Comparison of ENCODE assay signal across 34 cellular contexts in genomic region chr1:158689841-158690240, GRCh38. TPM values are rescaled to one million over a fixed set of nuclear protein-coding genes. Genes with fewer than 3 reads are reported as not detected.
"Had no signal": no experiment of that assay in that cellular context is flagged by ENCODE, and none has a peak within 500 bp of the region (broad histone marks: within the 10 kb centered on the region; RNA-seq: fewer than 3 reads in every experiment).

No MANE protein-coding gene starts in this region.

- FAIRE-seq: urothelium cell line had no signal

- H3K36me3 ChIP-seq: stomach, suprapubic skin, thoracic aorta, thyroid gland, tibial artery, tibial nerve, transverse colon, upper lobe of left lung, upper lobe of right lung, uterus, vagina had no signal

- H3K9me3 ChIP-seq: stomach, suprapubic skin, testis, thoracic aorta, thyroid gland, tibial artery, tibial nerve, transverse colon, upper lobe of left lung, upper lobe of right lung, uterus, vagina had no signal

- H3K27ac Mint-ChIP-seq: stimulated activated effector memory CD8-positive, alpha-beta T cell treated with anti-CD3 and anti-CD28 coated beads, Interleukin-12 subunit alpha, Interleukin-12 subunit beta, amount 100 ng/mL, for 72 hours; stimulated activated memory B cell treated with anti-CD40 and anti-IgM and Interleukin-4, amounts not matched to agents 10 μg/mL and 1 μg/mL and 100 μg/mL, for 72 hours; stimulated activated naive B cell treated with anti-CD40 and anti-IgM and Interleukin-4, amounts not matched to agents 10 μg/mL and 1 μg/mL and 100 μg/mL, for 72 hours; stimulated activated naive CD8-positive, alpha-beta T cell treated with anti-CD3 and anti-CD28 coated beads, Interleukin-15, amount 100 ng/mL, for 72 hours; stimulated activated naive CD8-positive, alpha-beta T cell treated with anti-CD3 and anti-CD28 coated beads, Interleukin-15, Interleukin-2, amounts not matched to agents 100 ng/mL and 50 ng/mL, for 24 hours; type B pancreatic cell had no signal

- DNase-seq: stimulated activated CD4-positive, alpha-beta T cell treated with anti-CD3 and anti-CD28 coated beads, Interleukin-2, amount 100 ng/mL, for 48 hours; stimulated activated CD4-positive, alpha-beta T cell treated with anti-CD3 and anti-CD28 coated beads, Interleukin-4, amount 100 ng/mL, for 1 hour; stimulated activated CD4-positive, alpha-beta T cell treated with anti-CD3 and anti-CD28 coated beads, Interleukin-4, amount 100 ng/mL, for 24 hours; stimulated activated CD4-positive, alpha-beta T cell treated with anti-CD3 and anti-CD28 coated beads, Interleukin-4, amount 100 ng/mL, for 4 hours; stimulated activated CD8-positive, alpha-beta memory T cell treated with anti-CD3 and anti-CD28 coated beads, Interleukin-4, amount 100 ng/mL, for 48 hours; stimulated activated naive B cell treated with anti-CD40 and anti-IgM and Interleukin-4, amounts not matched to agents 10 μg/mL and 1 μg/mL and 100 μg/mL, for 72 hours; stimulated activated naive CD4-positive, alpha-beta T cell; stimulated activated naive CD4-positive, alpha-beta T cell treated with Interleukin-2 at 50 U/mL for 16 hours; stimulated activated naive CD8-positive, alpha-beta T cell treated with anti-CD3 and anti-CD28 coated beads, Interleukin-15, amount 100 ng/mL, for 72 hours; stimulated activated naive CD8-positive, alpha-beta T cell treated with anti-CD3 and anti-CD28 coated beads, Interleukin-15, Interleukin-2, amounts not matched to agents 100 U/mL and 50 U/mL, for 24 hours; stomach; substantia nigra; testis; thyroid gland; tibial artery; transverse colon; trophoblast cell; upper lobe of left lung; upper lobe of right lung; uterus had no signal

- H3K27ac ChIP-seq: stomach, suprapubic skin, testis, thoracic aorta, thyroid gland, tibial artery, tibial nerve, transverse colon, upper lobe of left lung, upper lobe of right lung, uterus, vagina had no signal

- H3K4me3 Mint-ChIP-seq: stimulated activated effector memory CD8-positive, alpha-beta T cell treated with anti-CD3 and anti-CD28 coated beads, Interleukin-12 subunit alpha, Interleukin-12 subunit beta, amount 100 ng/mL, for 72 hours; stimulated activated memory B cell treated with anti-CD40 and anti-IgM and Interleukin-4, amounts not matched to agents 10 μg/mL and 1 μg/mL and 100 μg/mL, for 72 hours; stimulated activated naive B cell treated with anti-CD40 and anti-IgM and Interleukin-4, amounts not matched to agents 10 μg/mL and 1 μg/mL and 100 μg/mL, for 72 hours; stimulated activated naive CD8-positive, alpha-beta T cell treated with anti-CD3 and anti-CD28 coated beads, Interleukin-15, amount 100 ng/mL, for 72 hours; stimulated activated naive CD8-positive, alpha-beta T cell treated with anti-CD3 and anti-CD28 coated beads, Interleukin-15, Interleukin-2, amounts not matched to agents 100 ng/mL and 50 ng/mL, for 24 hours; type B pancreatic cell had no signal

- ATAC-seq: stimulated activated effector memory CD8-positive, alpha-beta T cell treated with anti-CD3 and anti-CD28 coated beads, Interleukin-12 subunit alpha, Interleukin-12 subunit beta, amount 100 ng/mL, for 72 hours; stimulated activated memory B cell treated with anti-CD40 and anti-IgM and Interleukin-4, amounts not matched to agents 10 μg/mL and 1 μg/mL and 100 μg/mL, for 72 hours; stimulated activated naive B cell treated with anti-CD40 and anti-IgM and Interleukin-4, amounts not matched to agents 10 μg/mL and 1 μg/mL and 100 μg/mL, for 72 hours; stimulated activated naive CD8-positive, alpha-beta T cell treated with anti-CD3 and anti-CD28 coated beads, Interleukin-15, amount 100 ng/mL, for 72 hours; stimulated activated naive CD8-positive, alpha-beta T cell treated with anti-CD3 and anti-CD28 coated beads, Interleukin-15, Interleukin-2, amounts not matched to agents 100 U/mL and 50 U/mL, for 24 hours; upper lobe of right lung had no signal

- H3K4me1 ChIP-seq: stomach, suprapubic skin, testis, thyroid gland, tibial artery, tibial nerve, transverse colon, upper lobe of left lung, upper lobe of right lung, uterus, vagina had no signal

- H3K9me3 Mint-ChIP-seq: stimulated activated effector memory CD8-positive, alpha-beta T cell treated with anti-CD3 and anti-CD28 coated beads, Interleukin-12 subunit alpha, Interleukin-12 subunit beta, amount 100 ng/mL, for 72 hours; stimulated activated memory B cell treated with anti-CD40 and anti-IgM and Interleukin-4, amounts not matched to agents 10 μg/mL and 1 μg/mL and 100 μg/mL, for 72 hours; stimulated activated naive CD8-positive, alpha-beta T cell treated with anti-CD3 and anti-CD28 coated beads, Interleukin-15, amount 100 ng/mL, for 72 hours; stimulated activated naive CD8-positive, alpha-beta T cell treated with anti-CD3 and anti-CD28 coated beads, Interleukin-15, Interleukin-2, amounts not matched to agents 100 ng/mL and 50 ng/mL, for 24 hours; type B pancreatic cell had no signal

- H3K4me3 ChIP-seq: stomach, suprapubic skin, testis, thoracic aorta, thyroid gland, tibial artery, tibial nerve, transverse colon, upper lobe of left lung, upper lobe of right lung, uterus, vagina had no signal

- H3K36me3 Mint-ChIP-seq: stimulated activated effector memory CD8-positive, alpha-beta T cell treated with anti-CD3 and anti-CD28 coated beads, Interleukin-12 subunit alpha, Interleukin-12 subunit beta, amount 100 ng/mL, for 72 hours; stimulated activated memory B cell treated with anti-CD40 and anti-IgM and Interleukin-4, amounts not matched to agents 10 μg/mL and 1 μg/mL and 100 μg/mL, for 72 hours; stimulated activated naive B cell treated with anti-CD40 and anti-IgM and Interleukin-4, amounts not matched to agents 10 μg/mL and 1 μg/mL and 100 μg/mL, for 72 hours; type B pancreatic cell had no signal

- H3K27me3 ChIP-seq: stomach, suprapubic skin, testis, thyroid gland, tibial artery, tibial nerve, transverse colon, upper lobe of left lung, upper lobe of right lung, uterus, vagina had no signal

- H3K4me1 Mint-ChIP-seq: stimulated activated effector memory CD8-positive, alpha-beta T cell treated with anti-CD3 and anti-CD28 coated beads, Interleukin-12 subunit alpha, Interleukin-12 subunit beta, amount 100 ng/mL, for 72 hours; stimulated activated memory B cell treated with anti-CD40 and anti-IgM and Interleukin-4, amounts not matched to agents 10 μg/mL and 1 μg/mL and 100 μg/mL, for 72 hours; stimulated activated naive B cell treated with anti-CD40 and anti-IgM and Interleukin-4, amounts not matched to agents 10 μg/mL and 1 μg/mL and 100 μg/mL, for 72 hours; stimulated activated naive CD8-positive, alpha-beta T cell treated with anti-CD3 and anti-CD28 coated beads, Interleukin-15, amount 100 ng/mL, for 72 hours had no signal

RNA-seq across cellular contexts. Expression of gene SPTA1, which starts 3.3 kb away (rescaled TPM):
- total RNA-seq: thoracic aorta, upper lobe of right lung, ureter had no signal
- polyA plus RNA-seq: stomach had no signal

RNA-seq across cellular contexts. Expression of gene OR6K2, which starts 10.6 kb away (rescaled TPM):
- total RNA-seq: stomach, subcutaneous adipose tissue, suprapubic skin, temporal lobe, testis, thoracic aorta, thyroid gland, tibial nerve, transverse colon, upper lobe of left lung, upper lobe of right lung, ureter, urinary bladder, uterus, vagina had no signal
- polyA plus RNA-seq: stomach, thymus, urinary bladder had no signal

RNA-seq across cellular contexts. Expression of gene OR6K3, which starts 30.7 kb away (rescaled TPM):
- total RNA-seq: stomach, subcutaneous adipose tissue, suprapubic skin, temporal lobe, thoracic aorta, thyroid gland, tibial nerve, transverse colon, ureter, urinary bladder, uterus, vagina had no signal
- polyA plus RNA-seq: stomach, thymus, urinary bladder had no signal
